30 cellular contexts compared by ENCODE assay signal in the genomic region with DNA sequence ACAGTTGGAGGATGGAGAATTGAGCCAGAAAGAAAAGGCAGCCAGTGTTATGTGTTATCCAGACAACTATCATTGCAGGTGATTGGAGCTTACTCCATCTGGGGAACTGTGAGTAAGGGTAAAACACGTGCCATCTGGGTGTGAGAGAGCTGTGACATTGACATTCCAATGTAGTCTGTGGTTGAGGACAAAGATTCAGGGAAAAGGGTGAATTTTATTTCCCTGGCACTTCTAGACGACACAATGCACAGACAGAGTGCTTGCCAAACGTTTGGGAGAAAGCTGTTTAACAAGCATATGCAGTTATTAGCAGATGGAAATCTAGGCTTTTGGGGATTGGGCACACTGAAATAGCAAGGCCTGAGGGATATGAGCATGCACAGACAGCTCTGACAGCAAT. TPM values are rescaled to one million over a fixed set of nuclear protein-coding genes. Genes with fewer than 3 reads are reported as not detected.
DNase-seq lines count a peak whose midpoint lies in the region; ATAC-seq and TF ChIP-seq lines count a peak whose summit lies in the region.
"Had no signal": no experiment of that assay in that cellular context is flagged by ENCODE, and none has a peak within 500 bp of the region (broad histone marks: within the 10 kb centered on the region; RNA-seq: fewer than 3 reads in every experiment).

No MANE protein-coding gene starts in this region.

- peaks cover 19% of the 10 kb centered on the region for H3K9me3 Mint-ChIP-seq in mesothelial cell of epicardium
- H3K9me3 Mint-ChIP-seq: activated T-helper 17 cell treated with anti-CD3 and anti-CD28 coated beads, Interleukin-2, amount 50 U/mL, for 72 hours; natural killer cell had no signal

- intact Hi-C loops in posterior cingulate gyrus (cut with DNase I), result no loop called here

- peak; percentile 14 for DNase-seq in EH (ENCODE audit: low read depth)
- no peak for DNase-seq in mesothelial cell of epicardium (ENCODE audit: low spot score in 2 of 2, unreplicated experiment in 2 of 2)
- DNase-seq in posterior cingulate gyrus, result no peak
- no peak for DNase-seq in anterior cingulate cortex (lab: John Stamatoyannopoulos, UW)
- no peak for DNase-seq in NCI-H748 (lab: John Stamatoyannopoulos, UW; ENCODE audit: unreplicated experiment)
- DNase-seq in DMS 273 (lab: John Stamatoyannopoulos, UW; ENCODE audit: unreplicated experiment), result no peak
- DNase-seq: ACHN; activated CD4-positive, alpha-beta T cell treated with anti-CD3 and anti-CD28 coated beads for 48 hours; activated naive CD4-positive, alpha-beta T cell treated with anti-CD3 and anti-CD28 coated beads, Interleukin-2, amount 50 U/mL, for 16 hours; CD8-positive, alpha-beta memory T cell; heart right ventricle; kidney; MG63; natural killer cell; NCI-H2029; NCI-H524; occipital lobe; PC-9; psoas muscle; Right ventricle myocardium superior; stimulated activated CD4-positive, alpha-beta T cell treated with anti-CD3 and anti-CD28 coated beads, Interleukin-4, amount 100 ng/mL, for 1 hour; T-helper 9 cell; transverse colon; WERI-Rb-1 had no signal

- no peak overlapping the region for H3K4me2 ChIP-seq in OCI-LY3 (ENCODE audit: low read length)
- H3K4me2 ChIP-seq: PC-9 had no signal

- H3K4me3 ChIP-seq in OCI-LY3 (ENCODE audit: low read length), result no peak overlapping the region
- H3K4me3 ChIP-seq: breast epithelium, heart right ventricle, MG63, PC-9, psoas muscle, transverse colon had no signal

- ATAC-seq in GM21381 (IDR thresholded peaks at IDR 0.05; ENCODE audit: unreplicated experiment), result peak; percentile 2
- ATAC-seq: activated T-helper 17 cell treated with anti-CD3 and anti-CD28 coated beads, Interleukin-2, amount 50 U/mL, for 72 hours; HCT116; heart right ventricle; natural killer cell; psoas muscle; sciatic nerve had no signal

- H3K4me3 Mint-ChIP-seq in mesothelial cell of epicardium, result no peak overlapping the region
- H3K4me3 Mint-ChIP-seq: activated T-helper 17 cell treated with anti-CD3 and anti-CD28 coated beads, Interleukin-2, amount 50 U/mL, for 72 hours; CD8-positive, alpha-beta memory T cell; natural killer cell had no signal

- H3K27ac ChIP-seq in OCI-LY3 (ENCODE audit: low read length), result no peak overlapping the region
- H3K27ac ChIP-seq: breast epithelium, heart right ventricle, PC-9, psoas muscle, transverse colon, WERI-Rb-1 had no signal

- no peaks in the 10 kb centered on the region for H3K27me3 ChIP-seq in OCI-LY3 (ENCODE audit: low read depth, low read length)
- H3K27me3 ChIP-seq: breast epithelium, MG63, transverse colon had no signal

- H2AFZ ChIP-seq in OCI-LY3 (ENCODE audit: low read depth, low read length), result 0 out of 2 replicates have a peak overlapping the region, but pooled peaks have one; percentile 61
- H2AFZ ChIP-seq: PC-9 had no signal

- H3K4me1 Mint-ChIP-seq in mesothelial cell of epicardium, result peaks cover 23% of the 10 kb centered on the region
- H3K4me1 Mint-ChIP-seq: activated T-helper 17 cell treated with anti-CD3 and anti-CD28 coated beads, Interleukin-2, amount 50 U/mL, for 72 hours; CD8-positive, alpha-beta memory T cell; natural killer cell had no signal

- TF ChIP-seq CTCF in OCI-LY3 (IDR thresholded peaks at IDR 0.05; ENCODE audit: low read depth, low read length) (no peak), mesothelial cell of epicardium (IDR thresholded peaks at IDR 0.05; ENCODE audit: unreplicated experiment) (no peak)

- H3K9me3 ChIP-seq in OCI-LY3 (ENCODE audit: insufficient read depth, low read length), result no peaks in the 10 kb centered on the region
- H3K9me3 ChIP-seq: MG63, psoas muscle, transverse colon had no signal

- peaks cover 18% of the 10 kb centered on the region for H3K4me1 ChIP-seq in OCI-LY3 (ENCODE audit: low read length)
- H3K4me1 ChIP-seq: breast epithelium, heart right ventricle, psoas muscle had no signal

- H3K79me2 ChIP-seq in OCI-LY3 (ENCODE audit: low read length), result no peaks in the 10 kb centered on the region

- H4K20me1 ChIP-seq in OCI-LY3 (ENCODE audit: insufficient read depth, low read length), result no peaks in the 10 kb centered on the region

- no peak overlapping the region for H3K9ac ChIP-seq in OCI-LY3 (ENCODE audit: low read length)

- no peaks in the 10 kb centered on the region for H3K27me3 Mint-ChIP-seq in mesothelial cell of epicardium (ENCODE audit: low read depth)

- H3K36me3 Mint-ChIP-seq in mesothelial cell of epicardium, result peaks cover 13% of the 10 kb centered on the region
- H3K36me3 Mint-ChIP-seq: CD8-positive, alpha-beta memory T cell; natural killer cell had no signal

- peak overlapping the region; percentile 4 for H3K27ac Mint-ChIP-seq in mesothelial cell of epicardium
- H3K27ac Mint-ChIP-seq: activated T-helper 17 cell treated with anti-CD3 and anti-CD28 coated beads, Interleukin-2, amount 50 U/mL, for 72 hours; CD8-positive, alpha-beta memory T cell; natural killer cell had no signal

- no peaks in the 10 kb centered on the region for H3K36me3 ChIP-seq in OCI-LY3 (replicated peaks; ENCODE audit: low read depth, low read length)
- H3K36me3 ChIP-seq: breast epithelium, heart right ventricle, MG63, transverse colon, WERI-Rb-1 had no signal

RNA-seq across cellular contexts. Expression of a gene that starts 21.3 kb away (rescaled TPM):
- 7.6 TPM in 3 replicates for total RNA-seq in mesothelial cell of epicardium
